In genomic region chr10:89414879-89415821, GRCh38 we compare ENCODE assay signal across 8 cellular contexts. TPM values are rescaled to one million over a fixed set of nuclear protein-coding genes. Genes with fewer than 3 reads are reported as not detected.
DNase-seq lines count a peak whose midpoint lies in the region; ATAC-seq and TF ChIP-seq lines count a peak whose summit lies in the region.

No MANE protein-coding gene starts in this region.

- no peaks in the 10 kb centered on the region for H3K36me3 ChIP-seq in Caco-2 (ENCODE audit: control insufficient read depth, insufficient read depth, low read length)
- no peaks in the 10 kb centered on the region for H3K36me3 ChIP-seq in iPS-18a (ENCODE audit: control insufficient read depth, low read depth, low read length)

- BruUV-seq in Caco-2 (replicated peaks; lab: Mats Ljungman, UMichigan) = no TSS peak

- no peaks in the 10 kb centered on the region for H3K36me3 Mint-ChIP-seq in Caco-2 (ENCODE audit: insufficient read depth, unreplicated experiment)

- POLR2A ChIA-PET in Caco-2 (lab: Charles Lee) = no interaction called here

- peak overlapping the region; percentile 77 for H3K4me3 Mint-ChIP-seq in Caco-2 (ENCODE audit: unreplicated experiment)

- no peak overlapping the region for H3K27ac ChIP-seq in iPS-18a (ENCODE audit: low read length)

- no peaks in the 10 kb centered on the region for H3K4me1 Mint-ChIP-seq in Caco-2 (ENCODE audit: low read depth, unreplicated experiment)

- H3K4me1 ChIP-seq in Caco-2 (peaks cover 4% of the 10 kb centered on the region; the same call in 1 of the 2 replicates), iPS-18a (ENCODE audit: control insufficient read depth, low read depth, low read length) (peaks cover 16% of the 10 kb centered on the region)

- TF ChIP-seq CTCF in Caco-2 (IDR thresholded peaks at IDR 0.05; ENCODE audit: insufficient read depth in 1 of 2, low read depth in 1 of 2, low read length in 1 of 2, severe bottlenecking in 1 of 2, unreplicated experiment in 1 of 2) = no peak

- H3K4me3 ChIP-seq in Caco-2 (ENCODE audit: low read depth, low read length) = peak overlapping the region; percentile 53
- H3K4me3 ChIP-seq in iPS-18a (ENCODE audit: low read length) = peak overlapping the region; percentile 86
- peak overlapping the region; percentile 70 for H3K4me3 ChIP-seq in skeletal muscle cell (ENCODE audit: low read depth, low read length)

- ATAC-seq in GM19452 (IDR thresholded peaks at IDR 0.05; ENCODE audit: unreplicated experiment) = peak; percentile 36
- peak; percentile 27 for ATAC-seq in HG03469 (IDR thresholded peaks at IDR 0.05; ENCODE audit: unreplicated experiment)

- CTCF ChIA-PET in Caco-2 (lab: Charles Lee) = interaction anchor here (1.0 kb wide), 1 partner anchor 9 kb away, joined by 4 read pairs; no protein-coding TSS in a partner anchor

- peak overlapping the region; percentile 26 for H3K27ac Mint-ChIP-seq in Caco-2 (ENCODE audit: unreplicated experiment)

- no peaks in the 10 kb centered on the region for H3K27me3 ChIP-seq in Caco-2 (replicated peaks; ENCODE audit: control insufficient read depth, insufficient read depth, low read length)
- H3K27me3 ChIP-seq in iPS-18a (ENCODE audit: control insufficient read depth, insufficient read depth, low read length) = peaks cover 23% of the 10 kb centered on the region

- no peaks in the 10 kb centered on the region for H3K27me3 Mint-ChIP-seq in Caco-2 (ENCODE audit: insufficient read depth, unreplicated experiment)

- intact Hi-C loops in Caco-2 (cut with micrococcal nuclease; ENCODE audit: unreplicated experiment) = loop anchor here (1.0 kb wide), 1 partner anchor 22 kb away; no protein-coding TSS in a partner anchor

- no peaks in the 10 kb centered on the region for H3K9me3 Mint-ChIP-seq in Caco-2 (ENCODE audit: unreplicated experiment)

- DNase-seq in Caco-2 = no peak
- peak; percentile 46 for DNase-seq in T1000 (lab: John Stamatoyannopoulos, UW)
- DNase-seq in brain pericyte (ENCODE audit: low read depth, low spot score) = peak; percentile 21
- no peak for DNase-seq in skeletal muscle cell (ENCODE audit: low read depth)
- no peak for DNase-seq in NOMO-1 treated with dmso at 0.1 percent for 144 hours (lab: John Stamatoyannopoulos, UW; ENCODE audit: unreplicated experiment)

- H3K9me3 ChIP-seq in Caco-2 = no peaks in the 10 kb centered on the region
- no peaks in the 10 kb centered on the region for H3K9me3 ChIP-seq in iPS-18a (ENCODE audit: control insufficient read depth, low read depth, low read length)

- peak overlapping the region; percentile 77 for H3K9ac ChIP-seq in iPS-18a (ENCODE audit: low read length)

RNA-seq across cellular contexts. Expression of gene IFIT5, which starts 0.8 kb away (rescaled TPM):
- total RNA-seq in Caco-2 (2022) = 2.3 and 2.4 TPM in 2 replicates

RNA-seq across cellular contexts. Expression of gene IFIT1, which starts 22.7 kb away (rescaled TPM):
- total RNA-seq in Caco-2 (2022) = 4.3 and 5.4 TPM in 2 replicates

RNA-seq across cellular contexts. Expression of gene IFIT1B, which starts 37.3 kb away (rescaled TPM):
- total RNA-seq in Caco-2 (2022) = not detected in 2 replicates

Comparison
In these comparisons a context has a peak if more than half of its experiments do, and no peak if none do; other contexts are left out.
1. DNase-seq: peak in T1000 (single experiment) and brain pericyte (single experiment); none in Caco-2 (0 of 2), skeletal muscle cell (single experiment) and NOMO-1 treated with dmso at 0.1 percent for 144 hours (single experiment).
2. Peak in every context shown above with its lines, with median percentiles within 50 percentile points of each other: H3K4me3 ChIP-seq.